11 cellular contexts compared by ENCODE assay signal in genomic region chr9:94862242-94862610, GRCh38.
A peak's percentile ranks its signal among the peaks of the same experiment; 100 is the strongest.
DNase-seq lines count a peak whose midpoint lies in the region; ATAC-seq and TF ChIP-seq lines count a peak whose summit lies in the region.
"Had no signal": no experiment of that assay in that cellular context is flagged by ENCODE, and none has a peak within 500 bp of the region (broad histone marks: within the 10 kb centered on the region; RNA-seq: fewer than 3 reads in every experiment).

No MANE protein-coding gene starts in this region.

- H3K9me3 Mint-ChIP-seq in CD4-positive, alpha-beta memory T cell: peaks cover 0 to 4% (median 0%) of the 10 kb centered on the region in 8 donors
- H3K9me3 Mint-ChIP-seq in immature natural killer cell: no peaks in the 10 kb centered on the region

- peak overlapping the region in 5 of 7 donors; percentile 78 to 96 (median 94) for H3K27ac Mint-ChIP-seq in CD4-positive, alpha-beta memory T cell
- peak overlapping the region; percentile 93 to 99 (median 95) for H3K27ac Mint-ChIP-seq in immature natural killer cell

- H3K4me3 ChIP-seq in CD4-positive, alpha-beta memory T cell (ENCODE audit: low read length in 2 of 2): no peak overlapping the region
- H3K4me3 ChIP-seq in Peyer's patch (no peak overlapping the region), gastrocnemius medialis (no peak overlapping the region)

- DNase-seq in CD4-positive, alpha-beta memory T cell: no peak
- DNase-seq in Peyer's patch (no peak), immature natural killer cell (no peak), gastrocnemius medialis (no peak), DMS53 treated with DMSO at 0.1 percent for 48 hours (lab: John Stamatoyannopoulos, UW; ENCODE audit: unreplicated experiment) (no peak), SIG-M5 treated with dmso at 0.1 percent for 504 hours (lab: John Stamatoyannopoulos, UW; ENCODE audit: unreplicated experiment) (no peak)
- DNase-seq in activated effector memory CD4-positive, alpha-beta T cell treated with anti-CD3 and anti-CD28 coated beads, Interleukin-2, amount 50 U/mL, for 16 hours: no peak
- DNase-seq: activated naive CD4-positive, alpha-beta T cell treated with Interleukin-2 at 50 U/mL for 16 hours; OCI-M1 had no signal

- intact Hi-C loops in CD4-positive, alpha-beta memory T cell (cut with micrococcal nuclease): no loop called here
- intact Hi-C loops in gastrocnemius medialis (cut with DNase I; ENCODE audit: low total_unique reads): no loop called here

- in situ Hi-C loops in gastrocnemius medialis (cut with MboI; ENCODE audit: low sequenced_read_pairs in 4 of 4): no loop called here

- H3K4me1 ChIP-seq in CD4-positive, alpha-beta memory T cell (ENCODE audit: insufficient read depth, low read length): peaks cover 35% of the 10 kb centered on the region
- H3K4me1 ChIP-seq in Peyer's patch: peaks cover 0 to 11% (median 7%) of the 10 kb centered on the region in 4 donors
- peaks cover 45 to 52% of the 10 kb centered on the region in 2 donors for H3K4me1 ChIP-seq in gastrocnemius medialis

- no peak for TF ChIP-seq POLR2A in Peyer's patch (IDR thresholded peaks at IDR 0.05)
- no peak for TF ChIP-seq POLR2A in gastrocnemius medialis (IDR thresholded peaks at IDR 0.05)

- no peaks in the 10 kb centered on the region for H3K27me3 Mint-ChIP-seq in CD4-positive, alpha-beta memory T cell
- peaks cover 4 to 7% (median 7%) of the 10 kb centered on the region in 3 donors for H3K27me3 Mint-ChIP-seq in immature natural killer cell (ENCODE audit: low read depth in 3 of 3)

- no peak for TF ChIP-seq CTCF in Peyer's patch (IDR thresholded peaks at IDR 0.05)
- TF ChIP-seq CTCF in gastrocnemius medialis (IDR thresholded peaks at IDR 0.05 in 4 of 5, conservative IDR thresholded peaks at IDR 0.05 in 1 of 5): no peak

- H3K4me1 Mint-ChIP-seq in CD4-positive, alpha-beta memory T cell: peaks cover 34 to 53% (median 43%) of the 10 kb centered on the region in 4 donors
- peaks cover 54 to 61% of the 10 kb centered on the region in 2 donors for H3K4me1 Mint-ChIP-seq in immature natural killer cell

- ATAC-seq in gastrocnemius medialis (no peak), GM18502 (IDR thresholded peaks at IDR 0.05; ENCODE audit: poor library complexity, unreplicated experiment) (no peak)

- POLR2A ChIA-PET in CD4-positive, alpha-beta memory T cell (lab: Charles Lee; ENCODE audit: partially characterized antibody): interaction anchor here (3.4 kb wide), 1 partner anchor 9 kb away, joined by 46 read pairs; no protein-coding TSS in a partner anchor

- H3K36me3 ChIP-seq in CD4-positive, alpha-beta memory T cell (ENCODE audit: insufficient read depth, low read length): no peaks in the 10 kb centered on the region
- no peaks in the 10 kb centered on the region for H3K36me3 ChIP-seq in Peyer's patch
- no peaks in the 10 kb centered on the region for H3K36me3 ChIP-seq in gastrocnemius medialis

- peak overlapping the region in 4 of 8 donors; percentile 14 to 82 (median 52) for H3K4me3 Mint-ChIP-seq in CD4-positive, alpha-beta memory T cell
- H3K4me3 Mint-ChIP-seq in immature natural killer cell: peak overlapping the region; percentile 61 to 82 (median 79)

- peaks cover 0 to 5% of the 10 kb centered on the region in 2 donors for H3K36me3 Mint-ChIP-seq in CD4-positive, alpha-beta memory T cell
- H3K36me3 Mint-ChIP-seq in immature natural killer cell: peaks cover 0 to 5% (median 4%) of the 10 kb centered on the region in 3 donors
- H3K36me3 Mint-ChIP-seq: CD8-positive, alpha-beta T cell had no signal

- H3K27me3 ChIP-seq in CD4-positive, alpha-beta memory T cell (ENCODE audit: insufficient read depth, low read length): no peaks in the 10 kb centered on the region
- H3K27me3 ChIP-seq in Peyer's patch (no peaks in the 10 kb centered on the region), gastrocnemius medialis (no peaks in the 10 kb centered on the region)

- no peaks in the 10 kb centered on the region for H3K9me3 ChIP-seq in CD4-positive, alpha-beta memory T cell (ENCODE audit: control insufficient read depth in 1 of 2, low read length in 2 of 2)
- H3K9me3 ChIP-seq in Peyer's patch (no peaks in the 10 kb centered on the region), gastrocnemius medialis (no peaks in the 10 kb centered on the region)

- no peak overlapping the region for H3K27ac ChIP-seq in CD4-positive, alpha-beta memory T cell (ENCODE audit: low read depth, low read length)
- peak overlapping the region in 3 of 4 donors; percentile 18 to 71 (median 55) for H3K27ac ChIP-seq in Peyer's patch
- H3K27ac ChIP-seq in gastrocnemius medialis: peak overlapping the region; percentile 66 to 96 (median 80)

- CTCF ChIA-PET in CD4-positive, alpha-beta memory T cell (lab: Charles Lee; ENCODE audit: partially characterized antibody): no interaction called here
